8 cellular contexts compared by ENCODE assay signal in genomic region chr3:118882353-118882947, GRCh38.
DNase-seq lines count a peak whose midpoint lies in the region; ATAC-seq and TF ChIP-seq lines count a peak whose summit lies in the region.

No MANE protein-coding gene starts in this region.

- TF ChIP-seq CTCF in Panc1 (IDR thresholded peaks at IDR 0.05) (peak; percentile 84), omental fat pad (IDR thresholded peaks at IDR 0.05) (no peak), tibial artery (IDR thresholded peaks at IDR 0.05) (peak; percentile 65 to 67)

- CTCF ChIA-PET in Panc1 (lab: Charles Lee) = interaction anchor here (0.6 to 4.3 kb wide), 6 partner anchors 152 to 1239 kb away, joined by 3 to 36 read pairs (median 4); partner anchors contain the start of gene IGSF11

- H3K27me3 ChIP-seq in Panc1 (ENCODE audit: control insufficient read depth, insufficient read depth, low read length) = peaks cover 22% of the 10 kb centered on the region
- peaks cover 0 to 10% of the 10 kb centered on the region in 2 donors for H3K27me3 ChIP-seq in tibial artery

- intact Hi-C loops in Panc1 (cut with micrococcal nuclease; ENCODE audit: unreplicated experiment) = loop anchor here (1.0 to 10.0 kb wide), 3 partner anchors 216 to 798 kb away; no protein-coding TSS in a partner anchor
- intact Hi-C loops in tibial artery (cut with DNase I; ENCODE audit: low total_unique reads) = loop anchor here (10.0 kb wide), 1 partner anchor 212 kb away; no protein-coding TSS in a partner anchor

- H3K4me1 ChIP-seq in Panc1 (ENCODE audit: control insufficient read depth, insufficient read depth, low read length) (no peaks in the 10 kb centered on the region), tibial artery (no peaks in the 10 kb centered on the region)

- no peak overlapping the region for H3K27ac ChIP-seq in Panc1 (ENCODE audit: low read length)
- H3K27ac ChIP-seq in tibial artery = no peak overlapping the region

- no peak overlapping the region for H3K4me3 ChIP-seq in Panc1 (ENCODE audit: low read depth in 2 of 2, low read length in 2 of 2)
- H3K4me3 ChIP-seq in tibial artery = no peak overlapping the region

- no TSS peak for BruUV-seq in Panc1 (replicated peaks; lab: Mats Ljungman, UMichigan)

- ATAC-seq in GM19351 (IDR thresholded peaks at IDR 0.05; ENCODE audit: unreplicated experiment) (peak; percentile 66), Panc1 (peak; percentile 89), omental fat pad (ENCODE audit: low FRiP score) (no peak)

- in situ Hi-C loops in Panc1 (cut with HindIII; ENCODE audit: low pct_unique_long_range_greater_than_20kb, low sequenced_read_pairs) = no loop called here

- H3K36me3 ChIP-seq in Panc1 (ENCODE audit: control insufficient read depth, insufficient read depth, low read length) = no peaks in the 10 kb centered on the region
- H3K36me3 ChIP-seq in tibial artery = no peaks in the 10 kb centered on the region

- H3K9me3 ChIP-seq in Panc1 (ENCODE audit: control insufficient read depth, insufficient read depth, low read depth, low read length) (no peaks in the 10 kb centered on the region), tibial artery (no peaks in the 10 kb centered on the region)

- POLR2A ChIA-PET in Panc1 (lab: Charles Lee) = no interaction called here

- DNase-seq in CMK (ENCODE audit: low read depth) (peak; percentile 14), HS-5 (ENCODE audit: low read depth) (peak; percentile 20), Panc1 (ENCODE audit: low read depth, low spot score) (peak; percentile 46), fibroblast of the conjunctiva (ENCODE audit: low read depth) (peak; percentile 30), omental fat pad (ENCODE audit: low spot score) (peak; percentile 84), tibial artery (peak; percentile 73)
- peak; percentile 68 to 72 for DNase-seq in activated T-cell treated with anti-CD3 and anti-CD28 coated beads, Interleukin-2, amount 50 U/mL, for 48 hours

Comparison
In these comparisons a context has a peak if more than half of its experiments do, and no peak if none do; other contexts are left out.
1. DNase-seq: peak in every context shown above with its lines; median percentile 84 in omental fat pad; 73 in tibial artery; 70 in activated T-cell treated with anti-CD3 and anti-CD28 coated beads, Interleukin-2, amount 50 U/mL, for 48 hours; 46 in Panc1; 30 in fibroblast of the conjunctiva; 20 in HS-5; 14 in CMK.
2. CTCF ChIP-seq: peak in Panc1 (single experiment) and tibial artery (2 of 2); none in omental fat pad (0 of 3).